11 cellular contexts compared by ENCODE assay signal in the genomic region with DNA sequence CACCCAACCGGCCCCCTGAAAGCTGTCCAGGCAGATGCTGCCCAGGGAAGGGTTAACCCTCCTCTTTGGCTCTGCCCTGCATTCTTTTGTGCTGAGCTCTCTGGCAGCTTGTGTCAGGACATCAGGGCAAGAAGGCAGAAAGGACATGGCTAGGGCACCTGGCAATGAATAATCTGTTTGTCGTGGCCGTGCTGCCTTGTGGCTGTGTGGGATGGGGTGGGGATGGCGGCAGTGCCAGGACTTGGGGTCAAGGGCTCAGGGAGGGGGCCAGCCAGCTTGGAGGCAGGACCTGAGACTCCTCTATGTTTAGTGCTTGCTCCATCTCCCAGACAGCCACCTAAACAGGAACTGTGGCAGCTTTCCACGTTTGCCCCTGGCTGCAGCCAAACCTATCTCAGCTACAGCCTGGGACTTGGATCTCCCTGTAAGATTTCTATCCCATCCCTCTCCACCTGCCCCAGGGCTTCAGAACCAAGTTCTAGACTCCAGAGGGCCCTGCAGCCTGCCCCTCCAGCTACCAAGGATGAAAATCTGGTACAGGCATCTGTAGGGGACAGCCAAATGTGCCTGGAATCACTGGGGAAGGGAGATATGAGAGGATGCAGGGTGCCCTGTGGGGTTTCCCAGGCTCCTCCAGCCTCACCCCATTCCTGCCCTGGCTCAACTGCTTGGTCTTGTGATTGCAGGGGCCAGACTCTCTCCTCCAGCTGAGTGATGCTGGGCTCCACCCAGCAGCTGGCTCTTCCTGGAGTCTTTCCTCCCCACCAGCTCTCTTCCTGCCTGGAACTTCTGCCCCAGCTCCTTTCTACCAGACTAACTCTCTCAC. TPM values are rescaled to one million over a fixed set of nuclear protein-coding genes. Genes with fewer than 3 reads are reported as not detected.
DNase-seq lines count a peak whose midpoint lies in the region; ATAC-seq, FAIRE-seq and TF ChIP-seq lines count a peak whose summit lies in the region.
"Had no signal": no experiment of that assay in that cellular context is flagged by ENCODE, and none has a peak within 500 bp of the region (broad histone marks: within the 10 kb centered on the region; RNA-seq: fewer than 3 reads in every experiment).

No MANE protein-coding gene starts in this region.

- H3K4me1 ChIP-seq in A549 = peaks cover 73% of the 10 kb centered on the region
- peaks cover 15 to 26% (median 22%) of the 10 kb centered on the region in 4 donors for H3K4me1 ChIP-seq in esophagus muscularis mucosa
- H3K4me1 ChIP-seq: BLaER1 had no signal

- TF ChIP-seq CTCF in A549 (IDR thresholded peaks at IDR 0.05) (no peak), esophagus muscularis mucosa (IDR thresholded peaks at IDR 0.05) (no peak)

- TF ChIP-seq RAD21 in A549 (conservative IDR thresholded peaks at IDR 0.05 in 1 of 2, IDR thresholded peaks at IDR 0.05 in 1 of 2) = peak; percentile 24 to 25; a peak in 3 of 5 replicates

- CTCF ChIA-PET in A549 (lab: Yijun Ruan, JAX) = interaction anchor here (0.6 to 31.9 kb wide), 13 partner anchors 9 to 545 kb away, joined by 3 to 1624 read pairs (median 3); a partner anchor contains a TSS

- no peak; a peak in 1 of 5 replicates for TF ChIP-seq EP300 in A549 (IDR thresholded peaks at IDR 0.05)
- TF ChIP-seq EP300 in esophagus muscularis mucosa (IDR thresholded peaks at IDR 0.05) = no peak

- POLR2A ChIA-PET in A549 (lab: Yijun Ruan, JAX) = interaction anchor here (0.6 to 4.4 kb wide), 7 partner anchors 12 to 106 kb away, joined by 3 to 93 read pairs (median 6); a partner anchor contains a TSS

- intact Hi-C loops in esophagus muscularis mucosa (cut with DNase I) = no loop called here

- FAIRE-seq in A549 (lab: Jason Lieb, UNC) = no peak
- FAIRE-seq: bronchial epithelial cell had no signal

- H3K9me3 ChIP-seq in A549 (no peaks in the 10 kb centered on the region), esophagus muscularis mucosa (no peaks in the 10 kb centered on the region)
- H3K9me3 ChIP-seq: BLaER1 had no signal

- H3K4me2 ChIP-seq in A549 = peak overlapping the region; percentile 61
- H3K4me2 ChIP-seq: BLaER1 had no signal

- peak; percentile 62 to 85 for DNase-seq in A549 (ENCODE audit: low read depth in 1 of 2, low spot score in 1 of 2)
- DNase-seq in M059J (ENCODE audit: low read depth) = peak; percentile 70
- DNase-seq in esophagus muscularis mucosa (ENCODE audit: extremely low spot score) = no peak
- peak; percentile 67 for DNase-seq in myocyte (ENCODE audit: low read depth)
- no peak for DNase-seq in HUDEP-2 (lab: John Stamatoyannopoulos, UW; ENCODE audit: unreplicated experiment in 76 of 76)
- no peak for DNase-seq in T1000 (lab: John Stamatoyannopoulos, UW)
- DNase-seq in activated T-cell treated with anti-CD3 and anti-CD28 coated beads, Interleukin-2, amount 50 U/mL, for 1 hour = no peak
- DNase-seq in NCI-H128 (lab: John Stamatoyannopoulos, UW; ENCODE audit: unreplicated experiment) = no peak
- DNase-seq: NCI-H2029 treated with DMSO at 0.1 percent for 48 hours had no signal

- H3K4me3 ChIP-seq in A549 (no peak overlapping the region), esophagus muscularis mucosa (no peak overlapping the region)
- H3K4me3 ChIP-seq: BLaER1 had no signal

- H3K27ac ChIP-seq in A549 (peak overlapping the region; percentile 88 to 94), esophagus muscularis mucosa (replicated peaks in 1 of 4) (peak overlapping the region; percentile 53 to 61 (median 57))
- H3K27ac ChIP-seq: BLaER1 had no signal

- H3K36me3 ChIP-seq in esophagus muscularis mucosa = no peaks in the 10 kb centered on the region
- H3K36me3 ChIP-seq: BLaER1 had no signal

- TF ChIP-seq POLR2A in A549 (IDR thresholded peaks at IDR 0.05; ENCODE audit: low read length) (no peak), esophagus muscularis mucosa (IDR thresholded peaks at IDR 0.05; ENCODE audit: low read depth) (no peak)

- 0% methylated on average over 4 of the region's 5 CpGs for WGBS in A549 (ENCODE audit: missing lambda C conversion rate)
- 15% methylated on average over 4 of the region's 5 CpGs for WGBS in esophagus muscularis mucosa

- ATAC-seq in A549 = peak; percentile 76 to 80

- no peaks in the 10 kb centered on the region for H3K27me3 ChIP-seq in esophagus muscularis mucosa
- H3K27me3 ChIP-seq: BLaER1 had no signal

TF ChIP-seq in A549, 52 proteins besides CTCF, POLR2A, EP300 and RAD21 (continues in another document):
- TF ChIP-seq MAFK (IDR thresholded peaks at IDR 0.05; ENCODE audit: partially characterized antibody) (no peak), FOSL2 (IDR thresholded peaks at IDR 0.05) (no peak), FOSL2 (CRISPR knock-in tag; IDR thresholded peaks at IDR 0.05) (peak; percentile 30; the same call in 1 of the 2 replicates), RCOR1 (IDR thresholded peaks at IDR 0.05; ENCODE audit: low read depth, low read length) (no peak), RNF2 (IDR thresholded peaks at IDR 0.05; ENCODE audit: borderline replicate concordance, low read depth) (no peak), JUN (IDR thresholded peaks at IDR 0.05) (no peak; a peak in 1 of 5 replicates), GATA3 (IDR thresholded peaks at IDR 0.05; ENCODE audit: borderline replicate concordance) (peak; percentile 73; the same call in 1 of the 2 replicates), SMC3 (IDR thresholded peaks at IDR 0.05) (peak; percentile 23; the same call in 1 of the 3 replicates), CBX8 (IDR thresholded peaks at IDR 0.05) (no peak), FOSB (CRISPR knock-in tag; IDR thresholded peaks at IDR 0.05) (no peak), KDM5A (IDR thresholded peaks at IDR 0.05) (no peak), HOXB13 (CRISPR knock-in tag; IDR thresholded peaks at IDR 0.05; ENCODE audit: low read depth) (0 out of 2 replicates have a peak, but pooled peaks have one; percentile 11), POLR2AphosphoS2 (conservative IDR thresholded peaks at IDR 0.05; ENCODE audit: low read length) (no peak)
- TF ChIP-seq, protein P1, sequence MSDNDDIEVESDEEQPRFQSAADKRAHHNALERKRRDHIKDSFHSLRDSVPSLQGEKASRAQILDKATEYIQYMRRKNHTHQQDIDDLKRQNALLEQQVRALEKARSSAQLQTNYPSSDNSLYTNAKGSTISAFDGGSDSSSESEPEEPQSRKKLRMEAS (IDR thresholded peaks at IDR 0.05) = peak; percentile 53; the same call in 1 of the 2 replicates
- TF ChIP-seq, protein P2, sequence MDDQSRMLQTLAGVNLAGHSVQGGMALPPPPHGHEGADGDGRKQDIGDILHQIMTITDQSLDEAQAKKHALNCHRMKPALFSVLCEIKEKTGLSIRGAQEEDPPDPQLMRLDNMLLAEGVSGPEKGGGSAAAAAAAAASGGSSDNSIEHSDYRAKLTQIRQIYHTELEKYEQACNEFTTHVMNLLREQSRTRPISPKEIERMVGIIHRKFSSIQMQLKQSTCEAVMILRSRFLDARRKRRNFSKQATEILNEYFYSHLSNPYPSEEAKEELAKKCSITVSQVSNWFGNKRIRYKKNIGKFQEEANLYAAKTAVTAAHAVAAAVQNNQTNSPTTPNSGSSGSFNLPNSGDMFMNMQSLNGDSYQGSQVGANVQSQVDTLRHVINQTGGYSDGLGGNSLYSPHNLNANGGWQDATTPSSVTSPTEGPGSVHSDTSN (IDR thresholded peaks at IDR 0.05) = no peak
- TF ChIP-seq, protein P3, sequence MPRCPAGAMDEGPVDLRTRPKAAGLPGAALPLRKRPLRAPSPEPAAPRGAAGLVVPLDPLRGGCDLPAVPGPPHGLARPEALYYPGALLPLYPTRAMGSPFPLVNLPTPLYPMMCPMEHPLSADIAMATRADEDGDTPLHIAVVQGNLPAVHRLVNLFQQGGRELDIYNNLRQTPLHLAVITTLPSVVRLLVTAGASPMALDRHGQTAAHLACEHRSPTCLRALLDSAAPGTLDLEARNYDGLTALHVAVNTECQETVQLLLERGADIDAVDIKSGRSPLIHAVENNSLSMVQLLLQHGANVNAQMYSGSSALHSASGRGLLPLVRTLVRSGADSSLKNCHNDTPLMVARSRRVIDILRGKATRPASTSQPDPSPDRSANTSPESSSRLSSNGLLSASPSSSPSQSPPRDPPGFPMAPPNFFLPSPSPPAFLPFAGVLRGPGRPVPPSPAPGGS (IDR thresholded peaks at IDR 0.05) = no peak

RNA-seq across cellular contexts. Expression of a gene that starts 9.6 kb away (rescaled TPM):
- polyA plus RNA-seq in A549 (2011; rRNA removed) (0.13 and 0.15 TPM in 2 replicates), A549 (2017; fragmentation: RNase III; extraction: RNeasy Plus Mini Kit Qiagen cat#74134 plus additional on column Dnase treatment) (0.08 to 0.09 TPM (median 0.09 TPM) in 3 replicates)
- polyA plus RNA-seq in A549 (2012; cell fraction: cytosol; rRNA removed) = 0.08 and 0.12 TPM in 2 replicates
- polyA plus RNA-seq in A549 (2012; cell fraction: nucleus; rRNA removed) = 0.24 and 0.27 TPM in 2 replicates
- 0.15 and 0.21 TPM in 2 replicates for polyA minus RNA-seq in A549 (2011; rRNA and poly(A)+ RNA removed)
- not detected in 2 replicates for total RNA-seq in M059J (2014; rRNA removed; shearing (Covaris generic))
- total RNA-seq in esophagus muscularis mucosa (under 1 TPM in 3 of 4 donors, not detected in 1; 0.17 to 0.69 (median 0.58) TPM), myocyte (not detected in 2 replicates)
- polyA plus RNA-seq in myocyte (2012) = 0.13 TPM
- total RNA-seq: bronchial epithelial cell had no signal

RNA-seq across cellular contexts. Expression of a gene that starts 31.5 kb away (rescaled TPM):
- polyA plus RNA-seq in A549 (2011; rRNA removed) (49.8 and 57.8 TPM in 2 replicates), A549 (2017; fragmentation: RNase III; extraction: RNeasy Plus Mini Kit Qiagen cat#74134 plus additional on column Dnase treatment) (18.0 to 25.6 TPM (median 23.4 TPM) in 3 replicates)
- 31.8 and 37.2 TPM in 2 replicates for polyA plus RNA-seq in A549 (2012; cell fraction: cytosol; rRNA removed)
- 30.9 and 32.5 TPM in 2 replicates for polyA plus RNA-seq in A549 (2012; cell fraction: nucleus; rRNA removed)
- 26.5 and 50.1 TPM in 2 replicates for polyA minus RNA-seq in A549 (2011; rRNA and poly(A)+ RNA removed)
- total RNA-seq in M059J (2014; rRNA removed; shearing (Covaris generic)) = 15.3 and 24.7 TPM in 2 replicates
- total RNA-seq in esophagus muscularis mucosa (10 to 100 TPM; 41.1 to 60.8 (median 53.6) TPM), myocyte (32.2 and 39.3 TPM in 2 replicates)
- polyA plus RNA-seq in myocyte (2012) = 70.0 TPM

RNA-seq across cellular contexts. Expression of a gene that starts 47.3 kb away (rescaled TPM):
- polyA plus RNA-seq in A549 (2011; rRNA removed) (0.08 TPM in 1 of 2 replicates, not detected in the other), A549 (2017; fragmentation: RNase III; extraction: RNeasy Plus Mini Kit Qiagen cat#74134 plus additional on column Dnase treatment) (not detected in 3 replicates)
- polyA plus RNA-seq in A549 (2012; cell fraction: cytosol; rRNA removed) = 0.03 and 0.07 TPM in 2 replicates
- polyA plus RNA-seq in A549 (2012; cell fraction: nucleus; rRNA removed) = 0.06 TPM in 1 of 2 replicates, not detected in the other
- not detected in 2 replicates for polyA minus RNA-seq in A549 (2011; rRNA and poly(A)+ RNA removed)
- total RNA-seq in M059J (2014; rRNA removed; shearing (Covaris generic)) = not detected in 2 replicates
- total RNA-seq in esophagus muscularis mucosa (1 to 10 TPM in 2 of 4 donors, under 1 TPM in 2; 0.78 to 2.5 (median 1.3) TPM), myocyte (not detected in 2 replicates)
- 0.25 TPM for polyA plus RNA-seq in myocyte (2012)
- total RNA-seq: bronchial epithelial cell had no signal

Comparison
In these comparisons a context has a peak if more than half of its experiments do, and no peak if none do; other contexts are left out.
1. DNase-seq: peak in A549 (2 of 2), M059J (single experiment) and myocyte (single experiment); none in esophagus muscularis mucosa (single experiment), HUDEP-2 (0 of 76), T1000 (single experiment), activated T-cell treated with anti-CD3 and anti-CD28 coated beads, Interleukin-2, amount 50 U/mL, for 1 hour (single experiment) and NCI-H128 (single experiment).